ENCODE assay signal across 8 cellular contexts in genomic region chr6:31202259-31203166, GRCh38.
DNase-seq lines count a peak whose midpoint lies in the region; ATAC-seq, FAIRE-seq and TF ChIP-seq lines count a peak whose summit lies in the region.

No MANE protein-coding gene starts in this region.

- no peaks in the 10 kb centered on the region for H4K20me1 ChIP-seq in OCI-LY3 (ENCODE audit: insufficient read depth, low read length)

- peaks cover 12% of the 10 kb centered on the region for H3K36me3 Mint-ChIP-seq in effector memory CD8-positive, alpha-beta T cell (ENCODE audit: insufficient read depth)

- no peak overlapping the region for H2AFZ ChIP-seq in OCI-LY3 (ENCODE audit: low read depth, low read length)

- peaks cover 21% of the 10 kb centered on the region for H3K36me3 ChIP-seq in OCI-LY3 (replicated peaks; ENCODE audit: low read depth, low read length)

- no peak for TF ChIP-seq CTCF in OCI-LY3 (IDR thresholded peaks at IDR 0.05; ENCODE audit: low read depth, low read length)

- H3K79me2 ChIP-seq in OCI-LY3 (ENCODE audit: low read length) = peaks cover 39% of the 10 kb centered on the region

- H3K9me3 ChIP-seq in OCI-LY3 (ENCODE audit: insufficient read depth, low read length) = peaks cover 10% of the 10 kb centered on the region; the same call in 1 of the 2 replicates

- peak overlapping the region; percentile 96 to 97 for H3K27ac Mint-ChIP-seq in effector memory CD8-positive, alpha-beta T cell

- ATAC-seq in effector memory CD8-positive, alpha-beta T cell (replicated peaks) = no peak
- ATAC-seq in HG02938 (IDR thresholded peaks at IDR 0.05; ENCODE audit: unreplicated experiment) (no peak), GM18868 (IDR thresholded peaks at IDR 0.05; ENCODE audit: unreplicated experiment) (no peak)

- no peaks in the 10 kb centered on the region for H3K27me3 ChIP-seq in OCI-LY3 (ENCODE audit: low read depth, low read length)

- FAIRE-seq in GM19239 (lab: Jason Lieb, UNC) = peak; percentile 62

- H3K27ac ChIP-seq in OCI-LY3 (ENCODE audit: low read length) = peak overlapping the region; percentile 100
- peak overlapping the region in 19 of 21 experiments; percentile 19 to 86 (median 61) for H3K27ac ChIP-seq in skin epidermis

- peak overlapping the region; percentile 70 for H3K4me3 ChIP-seq in OCI-LY3 (ENCODE audit: low read length)
- H3K4me3 ChIP-seq in skin epidermis = no peak overlapping the region

- H3K4me3 Mint-ChIP-seq in effector memory CD8-positive, alpha-beta T cell = peak overlapping the region; percentile 82 to 86

- peak overlapping the region; percentile 87 for H3K9ac ChIP-seq in OCI-LY3 (ENCODE audit: low read length)

- H3K4me1 ChIP-seq in OCI-LY3 (ENCODE audit: low read length) = peaks cover 45% of the 10 kb centered on the region

- peaks cover 47 to 61% of the 10 kb centered on the region in 2 donors for H3K4me1 Mint-ChIP-seq in effector memory CD8-positive, alpha-beta T cell (ENCODE audit: low read depth in 2 of 2)

- DNase-seq in GM19239 (ENCODE audit: insufficient read length, low spot score) = no peak
- no peak for DNase-seq in effector memory CD8-positive, alpha-beta T cell
- DNase-seq in stimulated activated naive CD4-positive, alpha-beta T cell treated with Interleukin-2 at 50 U/mL for 16 hours (lab: John Stamatoyannopoulos, UW) = no peak
- DNase-seq in stimulated activated CD4-positive, alpha-beta T cell treated with anti-CD3 and anti-CD28 coated beads, Interleukin-4, amount 100 ng/mL, for 1 hour = no peak

- no peaks in the 10 kb centered on the region for H3K9me3 Mint-ChIP-seq in effector memory CD8-positive, alpha-beta T cell

- no peaks in the 10 kb centered on the region for H3K27me3 Mint-ChIP-seq in effector memory CD8-positive, alpha-beta T cell

- H3K4me2 ChIP-seq in OCI-LY3 (ENCODE audit: low read length) = peak overlapping the region; percentile 90
